9 cellular contexts compared by ENCODE assay signal in the genomic region with DNA sequence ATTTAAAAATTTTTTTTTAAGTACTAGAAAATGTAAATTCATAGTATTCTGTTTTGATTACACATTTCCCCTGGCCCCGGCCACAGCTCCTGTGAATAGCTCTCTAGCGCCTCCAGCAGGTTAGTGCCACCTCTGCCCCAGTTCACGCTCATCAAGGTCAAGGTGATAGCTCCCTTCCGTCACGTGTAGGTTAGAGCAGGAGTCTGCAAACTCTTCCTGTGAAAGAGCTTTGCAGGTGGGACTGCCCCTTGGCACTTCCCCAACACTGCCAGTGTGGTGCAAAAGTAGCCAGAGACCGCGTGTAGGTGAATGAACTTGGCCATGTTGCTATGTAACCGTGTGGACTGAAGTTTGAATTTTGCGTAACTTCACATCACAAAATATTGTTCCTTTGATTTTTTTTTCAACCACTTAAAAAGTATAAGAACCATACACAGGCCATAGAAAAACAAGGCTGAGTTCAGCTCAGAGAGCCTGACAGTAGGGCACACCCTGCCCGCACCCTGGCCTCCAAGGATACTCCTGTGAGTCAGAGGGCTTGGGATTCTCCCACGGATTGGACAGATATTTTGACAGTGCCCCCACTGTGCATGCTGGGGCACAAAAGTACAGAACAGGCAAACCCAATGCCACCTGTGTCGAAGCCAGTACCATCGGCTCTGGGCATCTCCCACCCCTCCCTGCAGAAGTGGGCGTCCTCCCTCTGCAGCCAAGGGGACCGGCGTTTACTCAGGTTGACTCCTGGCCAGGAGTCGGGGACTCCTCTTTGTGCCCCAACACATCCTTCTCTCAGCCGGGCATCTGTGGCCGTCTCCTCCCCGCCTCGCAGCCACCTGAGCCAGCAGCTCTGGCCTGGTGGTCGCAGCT.
DNase-seq lines count a peak whose midpoint lies in the region; ATAC-seq and TF ChIP-seq lines count a peak whose summit lies in the region.
"Had no signal": no experiment of that assay in that cellular context is flagged by ENCODE, and none has a peak within 500 bp of the region (broad histone marks: within the 10 kb centered on the region; RNA-seq: fewer than 3 reads in every experiment).

No MANE protein-coding gene starts in this region.

- no peaks in the 10 kb centered on the region; the same call in 1 of the 2 replicates for H3K79me2 ChIP-seq in HCT116 (ENCODE audit: insufficient read depth, low read length)

- no peak for TF ChIP-seq POLR2A in HCT116 (IDR thresholded peaks at IDR 0.05; ENCODE audit: borderline replicate concordance, extremely low read depth, insufficient read depth, insufficient read length)

- peaks cover 0 to 5% of the 10 kb centered on the region in 2 experiments; a peak in 1 of 4 replicates for H3K4me1 ChIP-seq in HCT116 (ENCODE audit: control insufficient read depth in 1 of 2, insufficient read depth in 2 of 2, low read length in 2 of 2)
- H3K4me1 ChIP-seq in ascending aorta: no peaks in the 10 kb centered on the region
- H3K4me1 ChIP-seq in liver (ENCODE audit: control insufficient read depth in 4 of 4, insufficient read depth in 4 of 4, low read length in 3 of 4): peaks cover 0 to 8% (median 5%) of the 10 kb centered on the region in 4 donors

- peak; percentile 89 for ATAC-seq in HCT116
- peak; percentile 88 for ATAC-seq in T-helper 17 cell
- peak; percentile 79 for ATAC-seq in stimulated activated effector memory CD8-positive, alpha-beta T cell treated with anti-CD3 and anti-CD28 coated beads, Interleukin-12 subunit alpha, Interleukin-12 subunit beta, amount 100 ng/mL, for 72 hours
- no peak for ATAC-seq in GM18873 (IDR thresholded peaks at IDR 0.05; ENCODE audit: low FRiP score, unreplicated experiment)
- ATAC-seq in GM19397 (IDR thresholded peaks at IDR 0.05; ENCODE audit: unreplicated experiment): no peak
- ATAC-seq: right cardiac atrium had no signal

- no peaks in the 10 kb centered on the region for H4K20me1 ChIP-seq in HCT116 (ENCODE audit: insufficient read depth)

- no peak overlapping the region for H2AFZ ChIP-seq in HCT116 (ENCODE audit: low read depth, low read length, poor library complexity, severe bottlenecking)

- H3K4me3 ChIP-seq in HCT116 (replicated peaks in 1 of 2; ENCODE audit: low read depth in 1 of 2, low read length in 2 of 2) (no peak overlapping the region), ascending aorta (no peak overlapping the region), liver (ENCODE audit: low read depth in 1 of 3, low read length in 3 of 3) (no peak overlapping the region)

- H3K36me3 ChIP-seq in HCT116 (ENCODE audit: control insufficient read depth in 1 of 2, insufficient read depth in 2 of 2, low read length in 2 of 2) (peaks cover 2 to 18% of the 10 kb centered on the region in 2 experiments; a peak in 3 of 4 replicates), ascending aorta (peaks cover 8 to 29% of the 10 kb centered on the region in 2 donors), liver (ENCODE audit: control insufficient read depth in 4 of 4, insufficient read depth in 3 of 4, low read depth in 1 of 4, low read length in 3 of 4) (peaks cover 0 to 6% (median 2%) of the 10 kb centered on the region in 4 donors)

- H3K4me2 ChIP-seq in HCT116 (ENCODE audit: low read length): no peak overlapping the region

- H3K9me3 Mint-ChIP-seq in stimulated activated effector memory CD8-positive, alpha-beta T cell treated with anti-CD3 and anti-CD28 coated beads, Interleukin-12 subunit alpha, Interleukin-12 subunit beta, amount 100 ng/mL, for 72 hours: no peaks in the 10 kb centered on the region

- H3K9ac ChIP-seq in HCT116 (ENCODE audit: low read length): no peak overlapping the region
- H3K9ac ChIP-seq in liver (ENCODE audit: low read depth in 1 of 2, low read length in 2 of 2): no peak overlapping the region

- H3K9me3 ChIP-seq in HCT116 (ENCODE audit: control insufficient read depth in 1 of 2, insufficient read depth in 1 of 2, low read depth in 1 of 2, low read length in 2 of 2) (no peaks in the 10 kb centered on the region), T-helper 17 cell (ENCODE audit: control insufficient read depth, low read length, poor library complexity, severe bottlenecking) (no peaks in the 10 kb centered on the region), ascending aorta (no peaks in the 10 kb centered on the region), liver (ENCODE audit: control insufficient read depth in 4 of 4, low read length in 3 of 4) (no peaks in the 10 kb centered on the region)

- H3K36me3 Mint-ChIP-seq in T-helper 17 cell (ENCODE audit: low read depth): peaks cover 8% of the 10 kb centered on the region
- peaks cover 97% of the 10 kb centered on the region for H3K36me3 Mint-ChIP-seq in stimulated activated effector memory CD8-positive, alpha-beta T cell treated with anti-CD3 and anti-CD28 coated beads, Interleukin-12 subunit alpha, Interleukin-12 subunit beta, amount 100 ng/mL, for 72 hours

- 73% methylated on average over 22 of the region's 22 CpGs for WGBS in liver

- H3K4me1 Mint-ChIP-seq in T-helper 17 cell: peaks cover 35% of the 10 kb centered on the region
- H3K4me1 Mint-ChIP-seq in stimulated activated effector memory CD8-positive, alpha-beta T cell treated with anti-CD3 and anti-CD28 coated beads, Interleukin-12 subunit alpha, Interleukin-12 subunit beta, amount 100 ng/mL, for 72 hours: peaks cover 59% of the 10 kb centered on the region

- CTCF ChIA-PET in HCT116 (lab: Charles Lee): interaction anchor here (0.7 to 4.1 kb wide), 19 partner anchors 10 to 517 kb away, joined by 3 to 35 read pairs (median 4); partner anchors contain the start of gene CEP131

- no peak overlapping the region for H3K27ac Mint-ChIP-seq in T-helper 17 cell
- no peak overlapping the region for H3K27ac Mint-ChIP-seq in stimulated activated effector memory CD8-positive, alpha-beta T cell treated with anti-CD3 and anti-CD28 coated beads, Interleukin-12 subunit alpha, Interleukin-12 subunit beta, amount 100 ng/mL, for 72 hours

- H3K27me3 Mint-ChIP-seq in T-helper 17 cell: no peaks in the 10 kb centered on the region

- no peak overlapping the region for H3K4me3 Mint-ChIP-seq in T-helper 17 cell
- H3K4me3 Mint-ChIP-seq in stimulated activated effector memory CD8-positive, alpha-beta T cell treated with anti-CD3 and anti-CD28 coated beads, Interleukin-12 subunit alpha, Interleukin-12 subunit beta, amount 100 ng/mL, for 72 hours: peak overlapping the region; percentile 45

- no peaks in the 10 kb centered on the region for H3K27me3 ChIP-seq in HCT116 (ENCODE audit: insufficient read depth, low read length)
- H3K27me3 ChIP-seq in ascending aorta: no peaks in the 10 kb centered on the region
- H3K27me3 ChIP-seq in liver (ENCODE audit: control insufficient read depth in 4 of 4, insufficient read depth in 4 of 4, low read length in 3 of 4): no peaks in the 10 kb centered on the region

- TF ChIP-seq RAD21 in HCT116 (IDR thresholded peaks at IDR 0.05; ENCODE audit: low read depth): peak; percentile 91
- peak in 1 of 2 donors; percentile 68 for TF ChIP-seq RAD21 in liver (IDR thresholded peaks at IDR 0.05)

- H3K9me2 ChIP-seq in HCT116 (ENCODE audit: insufficient read depth): no peaks in the 10 kb centered on the region

- DNase-seq in AML-193 (lab: John Stamatoyannopoulos, UW): peak; percentile 60 to 73
- peak; percentile 40 for DNase-seq in HCT116 (ENCODE audit: low read depth, low spot score)
- peak; percentile 61 to 79 (median 63) for DNase-seq in T-helper 17 cell
- no peak for DNase-seq in ascending aorta (ENCODE audit: low spot score in 2 of 2)
- peak; percentile 68 to 88 for DNase-seq in stimulated activated effector memory CD8-positive, alpha-beta T cell treated with anti-CD3 and anti-CD28 coated beads, Interleukin-12 subunit alpha, Interleukin-12 subunit beta, amount 100 ng/mL, for 72 hours (ENCODE audit: low spot score in 2 of 2)

- TF ChIP-seq CTCF in HCT116 (IDR thresholded peaks at IDR 0.05 in 2 of 3, conservative IDR thresholded peaks at IDR 0.05 in 1 of 3; ENCODE audit: borderline replicate concordance in 1 of 3, insufficient read depth in 1 of 3, low read depth in 2 of 3, low read length in 2 of 3) (peak; percentile 87 to 99 (median 97)), ascending aorta (IDR thresholded peaks at IDR 0.05) (peak; percentile 18 to 36 (median 26)), liver (IDR thresholded peaks at IDR 0.05; ENCODE audit: low read depth, low read length, missing input control) (peak; percentile 30)

- intact Hi-C loops in HCT116 (cut with micrococcal nuclease): loop anchor here (1.0 to 10.0 kb wide), 5 partner anchors 33 to 472 kb away; no protein-coding TSS in a partner anchor
- intact Hi-C loops in ascending aorta (cut with DNase I): no loop called here

- H3K27ac ChIP-seq in HCT116 (ENCODE audit: low read depth, low read length) (no peak overlapping the region), ascending aorta (no peak overlapping the region), liver (ENCODE audit: low read depth in 1 of 2, low read length in 2 of 2) (no peak overlapping the region)

- BruUV-seq in HCT116 (replicated peaks; lab: Mats Ljungman, UMichigan): no TSS peak

- POLR2A ChIA-PET in HCT116 (lab: Charles Lee): interaction anchor here (1.2 kb wide), 1 partner anchor 445 kb away, joined by 6 read pairs; no protein-coding TSS in a partner anchor

- RAD21 ChIA-PET in HCT116 (lab: Charles Lee; ENCODE audit: low non-redundant PET in 1 of 2, low total read pairs in 2 of 2, uncharacterized antibody in 2 of 2, unreplicated experiment in 2 of 2): interaction anchor here (0.6 to 1.4 kb wide), 4 partner anchors 115 to 473 kb away, joined by 3 to 4 read pairs (median 3); no protein-coding TSS in a partner anchor

TF ChIP-seq in HCT116, 20 proteins besides CTCF, POLR2A, EP300 and RAD21 (continues in another document):
- TF ChIP-seq SRF (IDR thresholded peaks at IDR 0.05; ENCODE audit: low read depth) (no peak), EZH2phosphoT487 (IDR thresholded peaks at IDR 0.05; ENCODE audit: borderline replicate concordance) (no peak)

TF ChIP-seq in liver, 16 proteins besides CTCF, POLR2A, EP300 and RAD21:
- TF ChIP-seq FOXA1 (IDR thresholded peaks at IDR 0.05) (no peak), NR2F2 (IDR thresholded peaks at IDR 0.05) (no peak), HNF4A (conservative IDR thresholded peaks at IDR 0.05) (peak; percentile 35 to 53), RXRA (IDR thresholded peaks at IDR 0.05) (peak; percentile 66 to 79), FOXA2 (IDR thresholded peaks at IDR 0.05) (no peak)
- TF ChIP-seq, protein P1, sequence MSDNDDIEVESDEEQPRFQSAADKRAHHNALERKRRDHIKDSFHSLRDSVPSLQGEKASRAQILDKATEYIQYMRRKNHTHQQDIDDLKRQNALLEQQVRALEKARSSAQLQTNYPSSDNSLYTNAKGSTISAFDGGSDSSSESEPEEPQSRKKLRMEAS (IDR thresholded peaks at IDR 0.05): no peak

Comparison
In these comparisons a context has a peak if more than half of its experiments do, and no peak if none do; other contexts are left out.
1. DNase-seq: peak in AML-193 (2 of 2), HCT116 (single experiment), T-helper 17 cell (3 of 3) and stimulated activated effector memory CD8-positive, alpha-beta T cell treated with anti-CD3 and anti-CD28 coated beads, Interleukin-12 subunit alpha, Interleukin-12 subunit beta, amount 100 ng/mL, for 72 hours (2 of 2); none in ascending aorta (0 of 2).
2. ATAC-seq: peak in HCT116 (single experiment), T-helper 17 cell (single experiment) and stimulated activated effector memory CD8-positive, alpha-beta T cell treated with anti-CD3 and anti-CD28 coated beads, Interleukin-12 subunit alpha, Interleukin-12 subunit beta, amount 100 ng/mL, for 72 hours (single experiment); none in GM18873 (single experiment) and GM19397 (single experiment).
3. CTCF ChIP-seq: peak in every context shown above with its lines; median percentile 97 in HCT116; 30 in liver; 26 in ascending aorta.